In the genomic region with DNA sequence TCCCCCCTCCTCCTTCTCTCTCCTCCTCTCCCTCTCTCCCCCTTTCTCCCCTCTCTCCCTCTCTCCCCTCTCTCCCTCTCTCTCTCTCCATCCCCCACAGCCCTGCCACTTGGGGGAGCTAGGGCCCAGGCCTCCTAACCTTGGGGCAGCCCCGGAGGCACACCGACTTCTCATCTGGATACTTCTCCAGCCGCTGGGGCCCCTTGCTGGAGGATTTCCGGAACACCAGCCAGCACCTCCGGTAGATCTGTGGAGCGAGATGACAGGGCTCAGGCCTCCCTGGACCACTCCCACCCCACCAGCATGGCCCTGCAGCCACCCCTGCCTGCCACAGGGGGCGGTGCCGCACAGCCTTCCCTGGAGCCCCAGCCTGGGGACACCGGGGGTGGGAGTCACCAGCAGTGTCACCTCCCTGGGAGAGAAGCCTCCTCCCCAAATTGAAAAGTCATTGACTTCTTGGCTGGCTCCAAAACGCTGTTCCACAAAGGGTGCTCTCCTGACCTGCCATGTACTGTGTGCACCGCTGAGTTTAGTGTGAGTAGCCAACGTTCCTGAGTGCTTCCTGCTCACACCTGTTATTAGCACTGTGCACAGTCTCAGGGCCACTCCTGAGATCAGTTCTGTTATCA, we compare ENCODE assay signal across 8 cellular contexts. TPM values are rescaled to one million over a fixed set of nuclear protein-coding genes. Genes with fewer than 3 reads are reported as not detected.
DNase-seq lines count a peak whose midpoint lies in the region; ATAC-seq and TF ChIP-seq lines count a peak whose summit lies in the region.

No MANE protein-coding gene starts in this region.

- ATAC-seq in GM18508 (IDR thresholded peaks at IDR 0.05; ENCODE audit: insufficient read depth, unreplicated experiment) (peak; percentile 68), HG02678 (IDR thresholded peaks at IDR 0.05; ENCODE audit: unreplicated experiment) (peak; percentile 93)

- H3K36me3 ChIP-seq in esophagus muscularis mucosa = peaks cover 16 to 45% (median 41%) of the 10 kb centered on the region in 4 donors
- H3K36me3 ChIP-seq in trophoblast cell (ENCODE audit: control insufficient read depth in 1 of 2, insufficient read depth in 2 of 2, low read length in 2 of 2) = peaks cover 85 to 95% of the 10 kb centered on the region in 2 experiments

- H3K4me2 ChIP-seq in trophoblast cell (ENCODE audit: low read length) = peak overlapping the region; percentile 11

- H4K12ac ChIP-seq in trophoblast cell (ENCODE audit: low read depth, low read length) = no peak overlapping the region

- peak; percentile 81 for DNase-seq in NCI-H510A (lab: John Stamatoyannopoulos, UW)
- DNase-seq in activated CD8-positive, alpha-beta memory T cell treated with anti-CD3 and anti-CD28 coated beads for 1 hour (ENCODE audit: extremely low read depth in 1 of 2, low read depth in 1 of 2) = peak; percentile 39 to 45
- DNase-seq in esophagus muscularis mucosa (ENCODE audit: extremely low spot score) = no peak
- peak; percentile 42 to 57 for DNase-seq in trophoblast cell
- DNase-seq in pons (ENCODE audit: low spot score) = no peak
- no peak for DNase-seq in NCI-H187 treated with DMSO at 0.1 percent for 48 hours (lab: John Stamatoyannopoulos, UW)

- H3K9ac ChIP-seq in trophoblast cell (ENCODE audit: low read length) = peak overlapping the region; percentile 14

- H2AK5ac ChIP-seq in trophoblast cell (ENCODE audit: low read length) = no peak overlapping the region

- no peak overlapping the region for H3K4ac ChIP-seq in trophoblast cell (ENCODE audit: low read depth, low read length)

- no peak for TF ChIP-seq EP300 in esophagus muscularis mucosa (IDR thresholded peaks at IDR 0.05)

- H2BK120ac ChIP-seq in trophoblast cell (ENCODE audit: insufficient read depth, low read length, poor library complexity) = no peak overlapping the region

- no peak overlapping the region for H2AFZ ChIP-seq in trophoblast cell (ENCODE audit: insufficient read depth, low read length, poor library complexity)

- H3K18ac ChIP-seq in trophoblast cell (ENCODE audit: low read length) = peak overlapping the region; percentile 18

- TF ChIP-seq CTCF in esophagus muscularis mucosa (IDR thresholded peaks at IDR 0.05) = peak; percentile 30 to 55 (median 40)

- no peak overlapping the region for H2BK12ac ChIP-seq in trophoblast cell (ENCODE audit: low read length)

- H4K8ac ChIP-seq in trophoblast cell (ENCODE audit: low read depth, low read length) = peak overlapping the region; percentile 32

- H3K14ac ChIP-seq in trophoblast cell (ENCODE audit: low read length) = peak overlapping the region; percentile 7

- no peak overlapping the region for H2BK5ac ChIP-seq in trophoblast cell (ENCODE audit: low read depth, low read length, poor library complexity)

- H3K27me3 ChIP-seq in esophagus muscularis mucosa = no peaks in the 10 kb centered on the region
- no peaks in the 10 kb centered on the region for H3K27me3 ChIP-seq in trophoblast cell (ENCODE audit: insufficient read depth, low read length)

- H3K9me3 ChIP-seq in esophagus muscularis mucosa (no peaks in the 10 kb centered on the region), trophoblast cell (ENCODE audit: insufficient read depth, low read depth, low read length) (peaks cover 3% of the 10 kb centered on the region)

- no peak for TF ChIP-seq POLR2A in esophagus muscularis mucosa (IDR thresholded peaks at IDR 0.05; ENCODE audit: low read depth)

- no peak overlapping the region for H4K91ac ChIP-seq in trophoblast cell (ENCODE audit: low read depth, low read length)

- peaks cover 31% of the 10 kb centered on the region for H3K79me2 ChIP-seq in trophoblast cell (ENCODE audit: control insufficient read depth, insufficient read depth, low read length, poor library complexity)

- intact Hi-C loops in esophagus muscularis mucosa (cut with DNase I) = no loop called here

- H3K79me1 ChIP-seq in trophoblast cell (ENCODE audit: low read length) = peaks cover 39% of the 10 kb centered on the region

- no peak overlapping the region for H3K4me3 ChIP-seq in esophagus muscularis mucosa
- H3K4me3 ChIP-seq in trophoblast cell (ENCODE audit: low read depth, low read length) = no peak overlapping the region

- 29% methylated on average over 2 of the region's 12 CpGs for WGBS in esophagus muscularis mucosa
- no CpG with 5 or more reads among the region's 12 CpGs for WGBS in trophoblast cell (ENCODE audit: extremely low coverage, insufficient coverage, insufficient read length)

- H3K27ac ChIP-seq in esophagus muscularis mucosa (replicated peaks in 1 of 4) = peak overlapping the region in 1 of 4 donors; percentile 26
- peak overlapping the region; percentile 70 for H3K27ac ChIP-seq in trophoblast cell (ENCODE audit: low read depth, low read length)

- H3K4me1 ChIP-seq in esophagus muscularis mucosa (peaks cover 27 to 58% (median 55%) of the 10 kb centered on the region in 4 donors), trophoblast cell (ENCODE audit: control insufficient read depth in 1 of 2, insufficient read depth in 2 of 2, low read length in 2 of 2) (peaks cover 54 to 58% of the 10 kb centered on the region in 2 experiments)

- H3K23ac ChIP-seq in trophoblast cell (ENCODE audit: low read length) = no peak overlapping the region

RNA-seq across cellular contexts. Expression of a gene that starts 10.5 kb away (rescaled TPM):
- 10 to 100 TPM; 14.5 to 36.7 (median 29.4) TPM for total RNA-seq in esophagus muscularis mucosa
- polyA plus RNA-seq in trophoblast cell (2013) = 407 and 429 TPM in 2 replicates

RNA-seq across cellular contexts. Expression of a gene that starts 13.3 kb away (rescaled TPM):
- total RNA-seq in esophagus muscularis mucosa = 100 to 1,000 TPM in 3 of 4 donors, 10 to 100 TPM in 1; 95.5 to 154 (median 107) TPM
- 49.8 and 50.6 TPM in 2 replicates for polyA plus RNA-seq in trophoblast cell (2013)

RNA-seq across cellular contexts. Expression of a gene that starts 28.5 kb away (rescaled TPM):
- total RNA-seq in esophagus muscularis mucosa = 100 to 1,000 TPM in 2 of 4 donors, 10 to 100 TPM in 2; 77.2 to 115 (median 93.3) TPM
- polyA plus RNA-seq in trophoblast cell (2013) = 21.2 and 21.9 TPM in 2 replicates

RNA-seq across cellular contexts. Expression of a gene that starts 28.6 kb away (rescaled TPM):
- 10 to 100 TPM; 24.0 to 27.0 (median 26.0) TPM for total RNA-seq in esophagus muscularis mucosa
- 36.7 and 38.3 TPM in 2 replicates for polyA plus RNA-seq in trophoblast cell (2013)

Comparison
In these comparisons a context has a peak if more than half of its experiments do, and no peak if none do; other contexts are left out.
1. DNase-seq: peak in NCI-H510A (single experiment), activated CD8-positive, alpha-beta memory T cell treated with anti-CD3 and anti-CD28 coated beads for 1 hour (2 of 2) and trophoblast cell (2 of 2); none in esophagus muscularis mucosa (single experiment), pons (single experiment) and NCI-H187 treated with DMSO at 0.1 percent for 48 hours (single experiment).